8 cellular contexts compared by ENCODE assay signal in the genomic region with DNA sequence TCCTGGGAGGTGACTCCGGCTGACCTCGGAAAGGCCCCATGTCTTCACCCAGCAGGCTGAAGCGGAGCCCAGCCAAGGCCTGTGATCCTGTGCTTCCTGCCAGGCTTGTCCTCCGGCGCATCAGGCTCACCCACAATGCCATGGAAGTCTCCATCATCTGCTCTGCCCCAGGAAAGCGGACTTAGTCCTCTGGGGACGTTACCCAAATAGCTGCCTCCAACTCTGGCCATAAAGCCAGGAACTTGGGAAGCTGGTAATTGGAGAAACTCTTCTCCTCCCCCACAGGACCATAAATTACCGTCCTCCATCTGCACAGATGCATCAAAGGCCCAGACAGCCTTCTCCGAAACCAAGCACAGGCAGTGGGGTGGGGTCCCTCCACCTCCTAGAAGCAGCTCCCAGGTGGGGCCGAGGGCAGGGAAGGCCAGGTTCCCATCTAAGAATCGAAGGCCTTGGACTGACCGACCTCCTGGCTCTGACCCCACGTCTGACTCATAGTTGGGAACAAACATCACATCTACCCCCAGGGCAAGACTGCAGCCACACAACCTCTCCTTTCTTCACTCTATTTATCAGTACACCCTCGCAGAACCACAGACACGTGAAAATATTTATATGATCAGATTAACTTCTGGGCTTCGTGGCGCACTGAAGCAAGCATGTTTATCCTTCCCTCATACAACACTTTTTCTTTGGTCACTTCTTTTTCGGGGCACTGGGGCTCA. TPM values are rescaled to one million over a fixed set of nuclear protein-coding genes. Genes with fewer than 3 reads are reported as not detected.
A peak's percentile ranks its signal among the peaks of the same experiment; 100 is the strongest.
DNase-seq lines count a peak whose midpoint lies in the region; ATAC-seq and TF ChIP-seq lines count a peak whose summit lies in the region.

No MANE protein-coding gene starts in this region.

- no peaks in the 10 kb centered on the region for H3K36me3 ChIP-seq in stomach

- peak; percentile 37 to 55 for ATAC-seq in right cardiac atrium
- ATAC-seq in activated naive CD8-positive, alpha-beta T cell treated with anti-CD3 and anti-CD28 coated beads, Interleukin-2, amount 50 U/mL, for 24 hours, result no peak

- POLR2A ChIA-PET in HEK293T (lab: Yijun Ruan, JAX), result no interaction called here

- H3K36me3 Mint-ChIP-seq in progenitor cell of endocrine pancreas (ENCODE audit: insufficient read depth), result no peaks in the 10 kb centered on the region
- H3K36me3 Mint-ChIP-seq in activated naive CD8-positive, alpha-beta T cell treated with anti-CD3 and anti-CD28 coated beads, Interleukin-2, amount 50 U/mL, for 24 hours (ENCODE audit: low read depth), result no peaks in the 10 kb centered on the region

- no peak overlapping the region for H3K4me3 ChIP-seq in right cardiac atrium (ENCODE audit: low read length)
- no peak overlapping the region for H3K4me3 ChIP-seq in stomach

- no peak overlapping the region for H3K27ac Mint-ChIP-seq in progenitor cell of endocrine pancreas
- no peak overlapping the region for H3K27ac Mint-ChIP-seq in activated naive CD8-positive, alpha-beta T cell treated with anti-CD3 and anti-CD28 coated beads, Interleukin-2, amount 50 U/mL, for 24 hours

- no peaks in the 10 kb centered on the region for H3K9me3 ChIP-seq in right cardiac atrium (ENCODE audit: control insufficient read depth, low read length)
- no peaks in the 10 kb centered on the region for H3K9me3 ChIP-seq in stomach

- H3K4me1 Mint-ChIP-seq in progenitor cell of endocrine pancreas (ENCODE audit: low read depth), result peaks cover 5% of the 10 kb centered on the region
- peaks cover 16% of the 10 kb centered on the region for H3K4me1 Mint-ChIP-seq in activated naive CD8-positive, alpha-beta T cell treated with anti-CD3 and anti-CD28 coated beads, Interleukin-2, amount 50 U/mL, for 24 hours

- H3K27ac ChIP-seq in right cardiac atrium (ENCODE audit: low read length) (peak overlapping the region; percentile 74), stomach (peak overlapping the region; percentile 25 to 82 (median 75))

- H3K4me3 Mint-ChIP-seq in progenitor cell of endocrine pancreas (ENCODE audit: low read depth), result no peak overlapping the region
- no peak overlapping the region for H3K4me3 Mint-ChIP-seq in activated naive CD8-positive, alpha-beta T cell treated with anti-CD3 and anti-CD28 coated beads, Interleukin-2, amount 50 U/mL, for 24 hours

- intact Hi-C loops in right cardiac atrium (cut with DNase I) (loop anchor here in 1 of 4 donors (10.0 kb wide), 1 partner anchor 50 kb away; no protein-coding TSS in a partner anchor), stomach (cut with DNase I; ENCODE audit: low total_unique reads) (no loop called here)

- WGBS in right cardiac atrium, result 42% methylated on average over 18 of the region's 18 CpGs
- WGBS in stomach, 5 donors, result 48 to 52% (median 50%) methylated on average over 12 to 18 of the region's 18 CpGs

- no peak for TF ChIP-seq POLR2A in stomach (IDR thresholded peaks at IDR 0.05)

- TF ChIP-seq CTCF in stomach (IDR thresholded peaks at IDR 0.05), result no peak
- TF ChIP-seq CTCF in progenitor cell of endocrine pancreas (IDR thresholded peaks at IDR 0.05; ENCODE audit: unreplicated experiment), result no peak

- H3K9me3 Mint-ChIP-seq in progenitor cell of endocrine pancreas (ENCODE audit: low read depth), result no peaks in the 10 kb centered on the region
- no peaks in the 10 kb centered on the region for H3K9me3 Mint-ChIP-seq in activated naive CD8-positive, alpha-beta T cell treated with anti-CD3 and anti-CD28 coated beads, Interleukin-2, amount 50 U/mL, for 24 hours

- H3K27me3 ChIP-seq in right cardiac atrium (ENCODE audit: control insufficient read depth, insufficient read depth) (no peaks in the 10 kb centered on the region), stomach (no peaks in the 10 kb centered on the region)

- H3K27me3 Mint-ChIP-seq in progenitor cell of endocrine pancreas, result peaks cover 14% of the 10 kb centered on the region
- H3K27me3 Mint-ChIP-seq in activated naive CD8-positive, alpha-beta T cell treated with anti-CD3 and anti-CD28 coated beads, Interleukin-2, amount 50 U/mL, for 24 hours, result no peaks in the 10 kb centered on the region

- H3K4me1 ChIP-seq in right cardiac atrium (ENCODE audit: control insufficient read depth, insufficient read depth, low read length) (peaks cover 40% of the 10 kb centered on the region), stomach (peaks cover 28 to 62% (median 46%) of the 10 kb centered on the region in 4 donors)

- DNase-seq in HEK293T (ENCODE audit: extremely low spot score), result peak; percentile 20
- peak; percentile 53 for DNase-seq in amniotic stem cell (lab: John Stamatoyannopoulos, UW)
- DNase-seq in right cardiac atrium, result peak; percentile 60 to 82 (median 76)
- DNase-seq in stomach, result peak; percentile 34
- DNase-seq in progenitor cell of endocrine pancreas (ENCODE audit: low spot score, unreplicated experiment), result no peak
- DNase-seq in activated naive CD8-positive, alpha-beta T cell treated with anti-CD3 and anti-CD28 coated beads, Interleukin-2, amount 50 U/mL, for 24 hours, result no peak
- no peak for DNase-seq in SKM-1 treated with dmso at 0.1 percent for 144 hours (lab: John Stamatoyannopoulos, UW; ENCODE audit: unreplicated experiment)
- DNase-seq in effector CD8-positive, alpha-beta T cell (lab: John Stamatoyannopoulos, UW), result no peak

- CTCF ChIA-PET in HEK293T (lab: Yijun Ruan, JAX), result interaction anchor here (0.6 kb wide), 1 partner anchor 264 kb away, joined by 3 read pairs; no protein-coding TSS in a partner anchor

- TF ChIP-seq EP300 in stomach (IDR thresholded peaks at IDR 0.05), result no peak

TF ChIP-seq in HEK293T, 16 proteins besides CTCF, POLR2A, EP300 and RAD21:
- TF ChIP-seq, protein P1, sequence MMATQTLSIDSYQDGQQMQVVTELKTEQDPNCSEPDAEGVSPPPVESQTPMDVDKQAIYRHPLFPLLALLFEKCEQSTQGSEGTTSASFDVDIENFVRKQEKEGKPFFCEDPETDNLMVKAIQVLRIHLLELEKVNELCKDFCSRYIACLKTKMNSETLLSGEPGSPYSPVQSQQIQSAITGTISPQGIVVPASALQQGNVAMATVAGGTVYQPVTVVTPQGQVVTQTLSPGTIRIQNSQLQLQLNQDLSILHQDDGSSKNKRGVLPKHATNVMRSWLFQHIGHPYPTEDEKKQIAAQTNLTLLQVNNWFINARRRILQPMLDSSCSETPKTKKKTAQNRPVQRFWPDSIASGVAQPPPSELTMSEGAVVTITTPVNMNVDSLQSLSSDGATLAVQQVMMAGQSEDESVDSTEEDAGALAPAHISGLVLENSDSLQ (IDR thresholded peaks at IDR 0.05), result peak; percentile 57
- TF ChIP-seq HDGF (IDR thresholded peaks at IDR 0.05; ENCODE audit: borderline replicate concordance), result no peak

RNA-seq across cellular contexts. Expression of a gene that starts 56.4 kb away (rescaled TPM):
- total RNA-seq in right cardiac atrium, result 10 to 100 TPM; 19.4 to 26.8 (median 20.9) TPM
- polyA plus RNA-seq in right cardiac atrium, result 10.8 TPM
- total RNA-seq in stomach, result 10 to 100 TPM in 3 of 5 donors, 1 to 10 TPM in 2; 5.2 to 28.1 (median 13.4) TPM
- 1 to 10 TPM; 1.8 to 5.9 (median 4.6) TPM for polyA plus RNA-seq in stomach
- total RNA-seq in progenitor cell of endocrine pancreas, result 2.1 and 2.6 TPM in 2 replicates

Comparison
In these comparisons a context has a peak if more than half of its experiments do, and no peak if none do; other contexts are left out.
1. DNase-seq: peak in HEK293T (single experiment), amniotic stem cell (single experiment), right cardiac atrium (3 of 3) and stomach (single experiment); none in progenitor cell of endocrine pancreas (single experiment), activated naive CD8-positive, alpha-beta T cell treated with anti-CD3 and anti-CD28 coated beads, Interleukin-2, amount 50 U/mL, for 24 hours (single experiment), SKM-1 treated with dmso at 0.1 percent for 144 hours (single experiment) and effector CD8-positive, alpha-beta T cell (single experiment).